Comparison of ENCODE assay signal across 20 cellular contexts in genomic region chr17:72693147-72693878, GRCh38.
A peak's percentile ranks its signal among the peaks of the same experiment; 100 is the strongest.
DNase-seq lines count a peak whose midpoint lies in the region; ATAC-seq and TF ChIP-seq lines count a peak whose summit lies in the region.
"Had no signal": no experiment of that assay in that cellular context is flagged by ENCODE, and none has a peak within 500 bp of the region (broad histone marks: within the 10 kb centered on the region; RNA-seq: fewer than 3 reads in every experiment).

No MANE protein-coding gene starts in this region.

- H3K27me3 ChIP-seq in ovary: no peaks in the 10 kb centered on the region

- no peak for TF ChIP-seq EP300 in ovary (IDR thresholded peaks at IDR 0.05)

- ATAC-seq in GM21619 (IDR thresholded peaks at IDR 0.05; ENCODE audit: unreplicated experiment) (no peak), left cardiac atrium (no peak)
- ATAC-seq: GM23338 had no signal

- intact Hi-C loops in ovary (cut with DNase I) (loop anchor here in 1 of 4 donors (10.0 kb wide), 1 partner anchor 61 kb away; no protein-coding TSS in a partner anchor), left cardiac atrium (cut with DNase I) (no loop called here)

- peaks cover 35% of the 10 kb centered on the region for H3K4me1 Mint-ChIP-seq in osteocyte (ENCODE audit: unreplicated experiment)
- H3K4me1 Mint-ChIP-seq: GM23338 had no signal

- no peak overlapping the region for H3K4me3 ChIP-seq in ovary
- H3K4me3 ChIP-seq: GM23338 had no signal

- no peaks in the 10 kb centered on the region for H3K4me1 ChIP-seq in ovary (ENCODE audit: insufficient read depth)

- no peak for TF ChIP-seq POLR2A in ovary (IDR thresholded peaks at IDR 0.05)

- DNase-seq in AG20443 (ENCODE audit: low spot score): peak; percentile 25
- peak; percentile 52 for DNase-seq in NCI-H69 (lab: John Stamatoyannopoulos, UW)
- DNase-seq in fibroblast of gingiva (ENCODE audit: low read depth): peak; percentile 29
- DNase-seq in osteocyte (ENCODE audit: extremely low spot score, unreplicated experiment): no peak
- no peak for DNase-seq in ovary
- no peak for DNase-seq in left cardiac atrium
- no peak for DNase-seq in CD1c-positive myeloid dendritic cell (ENCODE audit: extremely low spot score)
- DNase-seq: C1 segment of cervical spinal cord, DMS79, HCEC 1CT, MM.1S, NCI-H1092, NCI-H1436 treated with DMSO at 0.1 percent for 48 hours, NCI-H2081 treated with DMSO at 0.1 percent for 48 hours, NCI-H446 treated with DMSO at 0.1 percent for 48 hours, NCI-H774, RPMI8226, SIG-M5 had no signal

- H3K9me3 Mint-ChIP-seq in osteocyte (ENCODE audit: unreplicated experiment): no peaks in the 10 kb centered on the region
- H3K9me3 Mint-ChIP-seq: GM23338 had no signal

- no peak for TF ChIP-seq CTCF in osteocyte (IDR thresholded peaks at IDR 0.05)
- TF ChIP-seq CTCF in ovary (IDR thresholded peaks at IDR 0.05): no peak

- no peak overlapping the region for H3K27ac ChIP-seq in ovary

- H3K4me3 Mint-ChIP-seq in osteocyte (ENCODE audit: unreplicated experiment): no peak overlapping the region
- H3K4me3 Mint-ChIP-seq: GM23338 had no signal

- 84 to 89% (median 85%) methylated on average over 15 of the region's 15 CpGs for WGBS in ovary, 3 donors

- peaks cover 13% of the 10 kb centered on the region for H3K36me3 Mint-ChIP-seq in osteocyte (ENCODE audit: unreplicated experiment)

- no peaks in the 10 kb centered on the region for H3K27me3 Mint-ChIP-seq in osteocyte (ENCODE audit: unreplicated experiment)

- H3K36me3 ChIP-seq in ovary: no peaks in the 10 kb centered on the region

- no peaks in the 10 kb centered on the region for H3K9me3 ChIP-seq in ovary

- H3K27ac Mint-ChIP-seq in osteocyte (ENCODE audit: unreplicated experiment): peak overlapping the region; percentile 56
- H3K27ac Mint-ChIP-seq: GM23338 had no signal

Comparison
In these comparisons a context has a peak if more than half of its experiments do, and no peak if none do; other contexts are left out.
1. DNase-seq: peak in AG20443 (single experiment), NCI-H69 (single experiment) and fibroblast of gingiva (single experiment); none in osteocyte (single experiment), ovary (0 of 5), left cardiac atrium (single experiment) and CD1c-positive myeloid dendritic cell (single experiment).